24 cellular contexts compared by ENCODE assay signal in the genomic region with DNA sequence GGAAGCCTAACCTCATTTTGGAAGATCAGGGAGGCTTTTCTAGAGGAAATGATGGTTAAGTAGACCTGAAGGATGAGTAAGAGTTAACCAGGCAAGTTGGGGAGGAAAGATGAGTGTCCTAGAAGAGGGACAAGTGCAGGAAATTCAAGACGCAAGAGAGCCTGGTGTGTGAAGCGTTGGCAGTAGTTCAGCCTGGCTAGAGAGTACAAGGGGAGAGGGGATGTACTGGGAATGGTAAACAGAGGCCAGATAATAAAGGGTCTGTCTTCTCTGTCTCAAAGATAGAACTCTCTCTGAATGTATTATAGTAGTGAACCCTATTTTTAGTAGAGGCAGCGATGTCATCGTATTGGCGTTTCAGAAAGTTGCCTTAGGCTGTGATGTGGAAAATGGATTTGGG. TPM values are rescaled to one million over a fixed set of nuclear protein-coding genes. Genes with fewer than 3 reads are reported as not detected.
DNase-seq lines count a peak whose midpoint lies in the region; ATAC-seq and TF ChIP-seq lines count a peak whose summit lies in the region.
"Had no signal": no experiment of that assay in that cellular context is flagged by ENCODE, and none has a peak within 500 bp of the region (broad histone marks: within the 10 kb centered on the region; RNA-seq: fewer than 3 reads in every experiment).

No MANE protein-coding gene starts in this region.

- peaks cover 46% of the 10 kb centered on the region for H3K36me3 Mint-ChIP-seq in osteocyte (ENCODE audit: unreplicated experiment)

- no peak for TF ChIP-seq CTCF in osteocyte (IDR thresholded peaks at IDR 0.05)

- no peaks in the 10 kb centered on the region for H3K27me3 Mint-ChIP-seq in osteocyte (ENCODE audit: unreplicated experiment)
- H3K27me3 Mint-ChIP-seq: CD4-positive, CD25-positive, alpha-beta regulatory T cell had no signal

- H3K4me3 Mint-ChIP-seq in osteocyte (ENCODE audit: unreplicated experiment) = no peak overlapping the region
- H3K4me3 Mint-ChIP-seq: CD4-positive, CD25-positive, alpha-beta regulatory T cell had no signal

- peak; percentile 19 for DNase-seq in G401 (ENCODE audit: low spot score)
- peak; percentile 57 for DNase-seq in globus pallidus (ENCODE audit: low spot score)
- DNase-seq in osteocyte (ENCODE audit: extremely low spot score, unreplicated experiment) = no peak
- no peak for DNase-seq in left ventricle myocardium superior
- DNase-seq in activated T-cell treated with anti-CD3 and anti-CD28 coated beads, Interleukin-2, amount 50 U/mL, for 1 hour = no peak
- DNase-seq in HUDEP-2 (lab: John Stamatoyannopoulos, UW; ENCODE audit: unreplicated experiment in 76 of 76) = no peak
- DNase-seq: ACHN; CD4-positive, CD25-positive, alpha-beta regulatory T cell; DMS153; GDM1; Karpas-422; NCI-H1092 treated with DMSO at 0.1 percent for 48 hours; NCI-H1436; NCI-H187; NCI-H446 treated with DMSO at 0.1 percent for 48 hours; NCI-H526; NCI-H82; NK-92 treated with Interleukin-12 subunit alpha and Interleukin-12 subunit beta, amount 100 ng/mL, for 24 hours; Right ventricle myocardium superior; RPMI8226 had no signal

- no peak for ATAC-seq in left ventricle myocardium superior
- ATAC-seq in GM21528 (IDR thresholded peaks at IDR 0.05; ENCODE audit: low FRiP score, unreplicated experiment) = no peak
- ATAC-seq: GM12878, HCT116, HepG2 had no signal

- in situ Hi-C loops in G401 (cut with HindIII; ENCODE audit: low sequenced_read_pairs) = no loop called here

- peaks cover 5% of the 10 kb centered on the region for H3K4me1 Mint-ChIP-seq in osteocyte (ENCODE audit: unreplicated experiment)

- peak overlapping the region; percentile 21 for H3K27ac Mint-ChIP-seq in osteocyte (ENCODE audit: unreplicated experiment)

- intact Hi-C loops in left ventricle myocardium superior (cut with micrococcal nuclease) = no loop called here

- no peaks in the 10 kb centered on the region for H3K9me3 Mint-ChIP-seq in osteocyte (ENCODE audit: unreplicated experiment)
- H3K9me3 Mint-ChIP-seq: CD4-positive, CD25-positive, alpha-beta regulatory T cell had no signal

RNA-seq across cellular contexts. Expression of gene DPY19L3, which starts 9.7 kb away (rescaled TPM):
- 17.3 and 22.6 TPM in 2 replicates for total RNA-seq in G401 (2014; rRNA removed; shearing (Covaris generic))
- total RNA-seq in osteocyte = 75.4 and 77.9 TPM in 2 replicates
- total RNA-seq in left ventricle myocardium superior = 5.2 TPM

Comparison
In these comparisons a context has a peak if more than half of its experiments do, and no peak if none do; other contexts are left out.
1. DNase-seq: peak in G401 (single experiment) and globus pallidus (single experiment); none in osteocyte (single experiment), left ventricle myocardium superior (single experiment), activated T-cell treated with anti-CD3 and anti-CD28 coated beads, Interleukin-2, amount 50 U/mL, for 1 hour (single experiment) and HUDEP-2 (0 of 76).